ENCODE assay signal across 14 cellular contexts in the genomic region with DNA sequence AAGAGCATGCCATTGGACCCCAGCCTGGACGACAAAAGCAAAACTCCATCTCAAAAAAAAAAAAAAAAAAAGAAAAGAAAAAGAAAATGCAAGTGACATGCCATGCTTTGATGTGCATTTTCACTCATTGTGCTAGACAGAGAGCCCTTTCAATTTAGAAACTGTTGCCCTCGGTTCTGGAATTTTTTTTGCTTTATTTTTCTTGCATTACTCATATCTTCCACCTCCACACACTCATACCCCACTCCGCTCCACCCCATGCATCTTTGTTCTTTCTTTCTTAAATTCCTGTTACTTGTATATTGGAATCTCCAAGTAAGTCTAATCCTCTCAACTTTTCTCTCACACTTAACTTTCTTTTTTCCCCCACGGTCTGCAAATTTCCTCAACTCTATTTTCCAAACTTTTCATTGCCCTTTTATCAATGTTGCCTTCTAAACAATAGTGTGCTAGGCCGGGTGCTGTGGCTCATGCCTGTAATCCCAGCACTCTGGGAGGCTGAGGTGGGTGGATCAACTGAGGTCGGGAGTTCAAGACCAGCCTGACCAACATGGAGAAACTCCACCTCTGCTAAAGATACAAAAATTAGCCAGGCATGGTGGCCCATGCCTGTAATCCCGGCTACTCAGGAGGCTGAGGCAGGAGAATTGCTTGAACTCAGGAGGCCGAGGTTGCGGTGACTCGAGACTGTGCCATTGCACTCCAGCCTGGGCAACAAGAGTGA. TPM values are rescaled to one million over a fixed set of nuclear protein-coding genes. Genes with fewer than 3 reads are reported as not detected.
DNase-seq lines count a peak whose midpoint lies in the region; ATAC-seq and TF ChIP-seq lines count a peak whose summit lies in the region.
"Had no signal": no experiment of that assay in that cellular context is flagged by ENCODE, and none has a peak within 500 bp of the region (broad histone marks: within the 10 kb centered on the region; RNA-seq: fewer than 3 reads in every experiment).

No MANE protein-coding gene starts in this region.

- no peak for TF ChIP-seq CTCF in prostate gland (IDR thresholded peaks at IDR 0.05)

- 60 to 62% methylated on average over 10 of the region's 10 CpGs for WGBS in aorta, 2 donors
- WGBS in prostate gland, result 79% methylated on average over 10 of the region's 10 CpGs

- H3K9me3 ChIP-seq in aorta (ENCODE audit: control insufficient read depth, low read length) (no peaks in the 10 kb centered on the region), prostate gland (no peaks in the 10 kb centered on the region)
- H3K9me3 ChIP-seq: neutrophil, stomach had no signal

- peak overlapping the region; percentile 85 for H3K27ac Mint-ChIP-seq in activated T-helper 17 cell treated with anti-CD3 and anti-CD28 coated beads, Interleukin-2, amount 50 U/mL, for 72 hours

- peak overlapping the region; percentile 67 for H3K4me3 Mint-ChIP-seq in activated T-helper 17 cell treated with anti-CD3 and anti-CD28 coated beads, Interleukin-2, amount 50 U/mL, for 72 hours
- H3K4me3 Mint-ChIP-seq: CD14-positive monocyte had no signal

- peaks cover 12% of the 10 kb centered on the region for H3K4me1 ChIP-seq in ACC112 (ENCODE audit: control insufficient read depth, insufficient read depth, low read length, unreplicated experiment)
- H3K4me1 ChIP-seq in aorta (ENCODE audit: control insufficient read depth in 1 of 2, insufficient read depth in 2 of 2, low read length in 2 of 2), result peaks cover 0 to 1% of the 10 kb centered on the region in 2 donors
- no peaks in the 10 kb centered on the region for H3K4me1 ChIP-seq in prostate gland (replicated peaks)

- peak overlapping the region; percentile 17 for H2AFZ ChIP-seq in ACC112 (ENCODE audit: low read length, unreplicated experiment)

- no peaks in the 10 kb centered on the region for H3K27me3 ChIP-seq in ACC112 (ENCODE audit: insufficient read depth, low read length)
- no peaks in the 10 kb centered on the region for H3K27me3 ChIP-seq in aorta (ENCODE audit: control insufficient read depth in 1 of 2, insufficient read depth in 2 of 2, low read length in 1 of 2)
- H3K27me3 ChIP-seq in prostate gland (replicated peaks; ENCODE audit: insufficient read depth), result no peaks in the 10 kb centered on the region

- no peaks in the 10 kb centered on the region for H3K79me2 ChIP-seq in ACC112 (ENCODE audit: control insufficient read depth, insufficient read depth, low read length, unreplicated experiment)

- H3K27ac ChIP-seq in ACC112 (ENCODE audit: low read depth, low read length) (peak overlapping the region; percentile 67), aorta (ENCODE audit: low read depth in 1 of 2, low read length in 2 of 2) (no peak overlapping the region), prostate gland (no peak overlapping the region)
- H3K27ac ChIP-seq: neutrophil, stomach had no signal

- H3K27me3 Mint-ChIP-seq in activated T-helper 17 cell treated with anti-CD3 and anti-CD28 coated beads, Interleukin-2, amount 50 U/mL, for 72 hours, result peaks cover 24% of the 10 kb centered on the region

- peaks cover 6% of the 10 kb centered on the region for H3K36me3 Mint-ChIP-seq in activated T-helper 17 cell treated with anti-CD3 and anti-CD28 coated beads, Interleukin-2, amount 50 U/mL, for 72 hours (ENCODE audit: low read depth)
- H3K36me3 Mint-ChIP-seq: CD14-positive monocyte had no signal

- H3K36me3 ChIP-seq in ACC112 (ENCODE audit: insufficient read depth, low read length), result no peaks in the 10 kb centered on the region
- no peaks in the 10 kb centered on the region for H3K36me3 ChIP-seq in aorta (ENCODE audit: control insufficient read depth in 1 of 2, insufficient read depth in 2 of 2, low read length in 1 of 2)
- no peaks in the 10 kb centered on the region for H3K36me3 ChIP-seq in prostate gland
- H3K36me3 ChIP-seq: neutrophil, stomach had no signal

- no peak for TF ChIP-seq POLR2A in prostate gland (IDR thresholded peaks at IDR 0.05)

- H3K9me3 Mint-ChIP-seq in activated T-helper 17 cell treated with anti-CD3 and anti-CD28 coated beads, Interleukin-2, amount 50 U/mL, for 72 hours, result no peaks in the 10 kb centered on the region

- peaks cover 7% of the 10 kb centered on the region for H3K4me1 Mint-ChIP-seq in activated T-helper 17 cell treated with anti-CD3 and anti-CD28 coated beads, Interleukin-2, amount 50 U/mL, for 72 hours

- ATAC-seq in activated T-helper 17 cell treated with anti-CD3 and anti-CD28 coated beads, Interleukin-2, amount 50 U/mL, for 72 hours (replicated peaks), result peak; percentile 92
- ATAC-seq in aorta (ENCODE audit: low FRiP score), result no peak
- no peak for ATAC-seq in HG03135 (IDR thresholded peaks at IDR 0.05; ENCODE audit: unreplicated experiment)

- DNase-seq in GM03348 (ENCODE audit: low spot score) (peak; percentile 54), foreskin melanocyte (peak; percentile 58), aorta (no peak), DMS79 treated with DMSO at 0.1 percent for 48 hours (lab: John Stamatoyannopoulos, UW) (no peak), prostate gland (ENCODE audit: low spot score) (no peak)
- DNase-seq: hypothalamus, NCI-H1048, NCI-H446, stomach had no signal

- H3K4me3 ChIP-seq in ACC112 (ENCODE audit: low read depth, low read length) (no peak overlapping the region), aorta (ENCODE audit: low read length in 2 of 2) (no peak overlapping the region), prostate gland (no peak overlapping the region)
- H3K4me3 ChIP-seq: stomach had no signal

- intact Hi-C loops in aorta (cut with DNase I) (no loop called here), prostate gland (cut with DNase I) (no loop called here)

RNA-seq across cellular contexts. Expression of a gene that starts 16.8 kb away (rescaled TPM):
- total RNA-seq in activated T-helper 17 cell treated with anti-CD3 and anti-CD28 coated beads, Interleukin-2, amount 50 U/mL, for 72 hours, result 10 to 100 TPM; 41.4 to 52.5 TPM
- total RNA-seq in aorta (10 to 100 TPM; 18.3 to 20.1 TPM), prostate gland (10 to 100 TPM; 16.5 to 25.2 TPM)
- polyA plus RNA-seq in aorta, result 1 to 10 TPM; 8.9 to 9.4 TPM

RNA-seq across cellular contexts. Expression of a gene that starts 18.5 kb away (rescaled TPM):
- total RNA-seq in activated T-helper 17 cell treated with anti-CD3 and anti-CD28 coated beads, Interleukin-2, amount 50 U/mL, for 72 hours, result 100 to 1,000 TPM in 1 of 2 donors, 10 to 100 TPM in 1; 77.8 to 112 TPM
- 10 to 100 TPM; 46.0 to 52.2 TPM for total RNA-seq in aorta
- polyA plus RNA-seq in aorta, result 10 to 100 TPM; 37.8 to 84.7 TPM
- 10 to 100 TPM; 30.3 to 35.2 TPM for total RNA-seq in prostate gland

Comparison
In these comparisons a context has a peak if more than half of its experiments do, and no peak if none do; other contexts are left out.
1. DNase-seq: peak in GM03348 (single experiment) and foreskin melanocyte (single experiment); none in aorta (0 of 2), DMS79 treated with DMSO at 0.1 percent for 48 hours (single experiment) and prostate gland (single experiment).